8 cellular contexts compared by ENCODE assay signal in the genomic region with DNA sequence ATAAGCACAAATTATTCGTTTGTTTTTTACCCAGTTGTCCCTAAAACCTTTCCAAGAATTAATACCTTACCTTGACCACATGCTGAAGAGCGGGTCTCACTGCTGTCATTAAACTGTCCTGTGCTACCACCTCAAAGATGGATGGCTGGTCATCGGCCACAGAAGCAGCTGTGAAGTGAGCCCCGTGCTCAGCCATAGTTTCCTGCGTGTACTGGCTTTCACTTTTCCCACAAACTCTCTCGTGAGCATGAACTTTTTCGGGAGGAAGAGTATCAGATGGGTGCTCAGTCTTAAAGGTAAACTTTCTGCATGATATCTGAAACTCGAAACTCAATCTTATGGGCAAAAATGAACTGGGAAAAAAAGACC. TPM values are rescaled to one million over a fixed set of nuclear protein-coding genes. Genes with fewer than 3 reads are reported as not detected.
DNase-seq lines count a peak whose midpoint lies in the region; ATAC-seq lines count a peak whose summit lies in the region.

No MANE protein-coding gene starts in this region.

- H3K4me3 ChIP-seq in GM08714 (ENCODE audit: low read length): peak overlapping the region; percentile 91
- peak overlapping the region; percentile 74 for H3K4me3 ChIP-seq in ectodermal cell (ENCODE audit: insufficient read depth, low read depth, low read length)
- H3K4me3 ChIP-seq in muscle layer of duodenum (ENCODE audit: low read depth in 1 of 2, low read length in 2 of 2): peak overlapping the region; percentile 72 to 86

- ATAC-seq in HG03108 (IDR thresholded peaks at IDR 0.05; ENCODE audit: unreplicated experiment) (no peak), GM19328 (IDR thresholded peaks at IDR 0.05; ENCODE audit: unreplicated experiment) (no peak), HG02763 (IDR thresholded peaks at IDR 0.05; ENCODE audit: unreplicated experiment) (no peak), GM18909 (IDR thresholded peaks at IDR 0.05; ENCODE audit: poor library complexity, unreplicated experiment) (no peak)

- 22 to 25% methylated on average over 8 of the region's 8 CpGs for WGBS in ectodermal cell, 2 experiments

- DNase-seq in OCI-M1 (lab: John Stamatoyannopoulos, UW): peak; percentile 72

- H3K4me1 ChIP-seq in ectodermal cell (ENCODE audit: control insufficient read depth, insufficient read depth, low read length) (peaks cover 7% of the 10 kb centered on the region), muscle layer of duodenum (ENCODE audit: control insufficient read depth in 1 of 2, insufficient read depth in 2 of 2, low read length in 2 of 2) (peaks cover 11 to 17% of the 10 kb centered on the region in 2 donors)

- H3K27me3 ChIP-seq in ectodermal cell (ENCODE audit: control insufficient read depth, insufficient read depth, low read length, poor library complexity, severe bottlenecking): no peaks in the 10 kb centered on the region
- H3K27me3 ChIP-seq in muscle layer of duodenum (ENCODE audit: low read depth, low read length): no peaks in the 10 kb centered on the region

- H3K27ac ChIP-seq in ectodermal cell (ENCODE audit: insufficient read depth, low read depth, low read length, poor library complexity, severe bottlenecking) (no peak overlapping the region), muscle layer of duodenum (ENCODE audit: low read length) (peak overlapping the region; percentile 93)

- H3K9me3 ChIP-seq in ectodermal cell (ENCODE audit: control insufficient read depth, low read length) (no peaks in the 10 kb centered on the region), muscle layer of duodenum (ENCODE audit: control insufficient read depth in 1 of 2, low read length in 2 of 2) (no peaks in the 10 kb centered on the region)

- no peaks in the 10 kb centered on the region for H3K36me3 ChIP-seq in ectodermal cell (ENCODE audit: control insufficient read depth, insufficient read depth, low read length)
- peaks cover 11 to 23% of the 10 kb centered on the region in 2 donors for H3K36me3 ChIP-seq in muscle layer of duodenum (ENCODE audit: control insufficient read depth in 1 of 2, insufficient read depth in 2 of 2, low read length in 2 of 2)

RNA-seq across cellular contexts. Expression of a gene that starts 0.6 kb away (rescaled TPM):
- 6.3 TPM for polyA plus RNA-seq in ectodermal cell (2013, experiment 1 of 4)
- 6.8 TPM for polyA plus RNA-seq in ectodermal cell (2013, experiment 2 of 4)
- 7.0 TPM for polyA plus RNA-seq in ectodermal cell (2013, experiment 3 of 4)
- 7.1 TPM for polyA plus RNA-seq in ectodermal cell (2013, experiment 4 of 4)

RNA-seq across cellular contexts. Expression of a gene that starts 9.3 kb away (rescaled TPM):
- 199 TPM for polyA plus RNA-seq in ectodermal cell (2013, experiment 1 of 4)
- 208 TPM for polyA plus RNA-seq in ectodermal cell (2013, experiment 2 of 4)
- polyA plus RNA-seq in ectodermal cell (2013, experiment 3 of 4): 144 TPM
- 157 TPM for polyA plus RNA-seq in ectodermal cell (2013, experiment 4 of 4)

RNA-seq across cellular contexts. Expression of a gene that starts 17.2 kb away (rescaled TPM):
- polyA plus RNA-seq in ectodermal cell (2013, experiment 1 of 4): not detected
- not detected for polyA plus RNA-seq in ectodermal cell (2013, experiment 2 of 4)
- polyA plus RNA-seq in ectodermal cell (2013, experiment 3 of 4): not detected
- polyA plus RNA-seq in ectodermal cell (2013, experiment 4 of 4): not detected

RNA-seq across cellular contexts. Expression of a gene that starts 40.3 kb away (rescaled TPM):
- not detected for polyA plus RNA-seq in ectodermal cell (2013, experiment 1 of 4)
- not detected for polyA plus RNA-seq in ectodermal cell (2013, experiment 2 of 4)
- polyA plus RNA-seq in ectodermal cell (2013, experiment 3 of 4): not detected
- polyA plus RNA-seq in ectodermal cell (2013, experiment 4 of 4): not detected
